ENCODE assay signal across 14 cellular contexts in the genomic region with DNA sequence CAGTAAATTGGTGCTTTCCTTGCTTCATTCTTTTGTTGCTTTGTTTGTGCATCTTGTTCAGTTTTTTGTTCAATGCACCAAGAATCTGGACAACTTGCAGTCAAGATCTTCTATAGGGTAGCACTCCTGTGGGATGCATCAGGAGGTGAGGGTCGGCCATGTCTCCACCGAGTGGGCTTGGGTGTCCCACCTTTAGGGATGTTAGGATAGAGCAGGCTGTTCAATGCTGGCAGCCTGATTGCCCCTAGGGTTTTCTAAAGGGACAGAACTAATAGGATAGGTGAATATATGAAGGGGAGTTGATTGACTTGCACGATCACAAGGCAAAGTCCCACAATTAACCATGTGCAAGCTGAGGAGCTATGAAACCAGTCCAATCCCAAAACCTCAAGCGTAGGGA.
DNase-seq lines count a peak whose midpoint lies in the region; ATAC-seq and TF ChIP-seq lines count a peak whose summit lies in the region.
"Had no signal": no experiment of that assay in that cellular context is flagged by ENCODE, and none has a peak within 500 bp of the region (broad histone marks: within the 10 kb centered on the region; RNA-seq: fewer than 3 reads in every experiment).

No MANE protein-coding gene starts in this region.

- DNase-seq in WERI-Rb-1 (no peak), chondrocyte (ENCODE audit: low spot score) (peak; percentile 26), islet precursor cell (peak; percentile 20), sciatic nerve (ENCODE audit: low spot score) (peak; percentile 36), trophoblast cell (no peak), dermis blood vessel endothelial cell (no peak), cerebellum (ENCODE audit: low spot score) (no peak)
- DNase-seq: Caco-2; CD8-positive, alpha-beta memory T cell; GF-D8 had no signal

- no peak overlapping the region for H3K9ac ChIP-seq in trophoblast cell (ENCODE audit: low read length)

- intact Hi-C loops in sciatic nerve (cut with DNase I): no loop called here

- H3K9me3 ChIP-seq in WERI-Rb-1 (ENCODE audit: severe bottlenecking) (peaks cover 4% of the 10 kb centered on the region), trophoblast cell (ENCODE audit: insufficient read depth, low read depth, low read length) (peaks cover 19% of the 10 kb centered on the region)
- H3K9me3 ChIP-seq: Caco-2, HAP-1 had no signal

- H3K4me2 ChIP-seq in trophoblast cell (ENCODE audit: low read length): no peak overlapping the region
- H3K4me2 ChIP-seq: A549 had no signal

- no peaks in the 10 kb centered on the region for H3K79me2 ChIP-seq in trophoblast cell (ENCODE audit: control insufficient read depth, insufficient read depth, low read length, poor library complexity)

- H3K36me3 Mint-ChIP-seq in chondrocyte (ENCODE audit: low read depth): peaks cover 6% of the 10 kb centered on the region
- H3K36me3 Mint-ChIP-seq: CD14-positive monocyte had no signal

- no peak overlapping the region for H2AK5ac ChIP-seq in trophoblast cell (ENCODE audit: low read length)

- H3K14ac ChIP-seq in trophoblast cell (ENCODE audit: low read length): no peak overlapping the region

- WGBS in trophoblast cell (ENCODE audit: extremely low coverage, insufficient coverage, insufficient read length): no CpG with 5 or more reads among the region's 4 CpGs

- H3K27ac Mint-ChIP-seq in chondrocyte (ENCODE audit: unreplicated experiment): no peak overlapping the region
- H3K27ac Mint-ChIP-seq: CD14-positive monocyte; CD8-positive, alpha-beta memory T cell had no signal

- no peak overlapping the region for H4K91ac ChIP-seq in trophoblast cell (ENCODE audit: low read depth, low read length)

- H3K4me3 Mint-ChIP-seq in chondrocyte (ENCODE audit: unreplicated experiment): no peak overlapping the region
- H3K4me3 Mint-ChIP-seq: CD14-positive monocyte; CD8-positive, alpha-beta memory T cell had no signal

- H3K4me1 Mint-ChIP-seq in chondrocyte (ENCODE audit: low read depth): no peaks in the 10 kb centered on the region

- no peak overlapping the region for H2AFZ ChIP-seq in trophoblast cell (ENCODE audit: insufficient read depth, low read length, poor library complexity)

- ATAC-seq in sciatic nerve: no peak
- no peak for ATAC-seq in HG03108 (IDR thresholded peaks at IDR 0.05; ENCODE audit: unreplicated experiment)
- ATAC-seq: A549 had no signal

- H3K27ac ChIP-seq in WERI-Rb-1: 0 out of 2 replicates have a peak overlapping the region, but pooled peaks have one; percentile 67
- no peak overlapping the region for H3K27ac ChIP-seq in trophoblast cell (ENCODE audit: low read depth, low read length)
- H3K27ac ChIP-seq: A549 had no signal

- H4K12ac ChIP-seq in trophoblast cell (ENCODE audit: low read depth, low read length): no peak overlapping the region

- no peak overlapping the region for H3K4ac ChIP-seq in trophoblast cell (ENCODE audit: low read depth, low read length)

- H3K27me3 ChIP-seq in WERI-Rb-1 (ENCODE audit: insufficient read depth, low read depth, severe bottlenecking) (no peaks in the 10 kb centered on the region), trophoblast cell (ENCODE audit: insufficient read depth, low read length) (no peaks in the 10 kb centered on the region)

- no peak overlapping the region for H2BK12ac ChIP-seq in trophoblast cell (ENCODE audit: low read length)

- H3K23ac ChIP-seq in trophoblast cell (ENCODE audit: low read length): no peak overlapping the region

- no peak overlapping the region for H4K8ac ChIP-seq in trophoblast cell (ENCODE audit: low read depth, low read length)

- TF ChIP-seq CTCF in WERI-Rb-1 (IDR thresholded peaks at IDR 0.05; ENCODE audit: low read depth, low read length) (no peak), chondrocyte (IDR thresholded peaks at IDR 0.05) (no peak)

- H3K4me3 ChIP-seq in WERI-Rb-1 (ENCODE audit: low read depth, low read length) (no peak overlapping the region), trophoblast cell (ENCODE audit: low read depth, low read length) (no peak overlapping the region)
- H3K4me3 ChIP-seq: A549, HAP-1 had no signal

- no peaks in the 10 kb centered on the region for H3K79me1 ChIP-seq in trophoblast cell (ENCODE audit: low read length)

- H3K27me3 Mint-ChIP-seq in chondrocyte (ENCODE audit: low read depth): no peaks in the 10 kb centered on the region

- no peak overlapping the region for H2BK5ac ChIP-seq in trophoblast cell (ENCODE audit: low read depth, low read length, poor library complexity)

- H2BK120ac ChIP-seq in trophoblast cell (ENCODE audit: insufficient read depth, low read length, poor library complexity): no peak overlapping the region

- H3K9me3 Mint-ChIP-seq in chondrocyte (ENCODE audit: low read depth): peaks cover 34% of the 10 kb centered on the region

- no peak overlapping the region for H3K18ac ChIP-seq in trophoblast cell (ENCODE audit: low read length)

- H3K36me3 ChIP-seq in WERI-Rb-1 (no peaks in the 10 kb centered on the region), trophoblast cell (ENCODE audit: control insufficient read depth in 1 of 2, insufficient read depth in 2 of 2, low read length in 2 of 2) (no peaks in the 10 kb centered on the region)
- H3K36me3 ChIP-seq: HAP-1 had no signal

- H3K4me1 ChIP-seq in trophoblast cell (ENCODE audit: control insufficient read depth in 1 of 2, insufficient read depth in 2 of 2, low read length in 2 of 2): no peaks in the 10 kb centered on the region
- H3K4me1 ChIP-seq: A549, Caco-2, HAP-1 had no signal

Comparison
In these comparisons a context has a peak if more than half of its experiments do, and no peak if none do; other contexts are left out.
1. DNase-seq: peak in chondrocyte (single experiment), islet precursor cell (single experiment) and sciatic nerve (single experiment); none in WERI-Rb-1 (single experiment), trophoblast cell (0 of 2), dermis blood vessel endothelial cell (single experiment) and cerebellum (single experiment).